ENCODE assay signal across 9 cellular contexts in the genomic region with DNA sequence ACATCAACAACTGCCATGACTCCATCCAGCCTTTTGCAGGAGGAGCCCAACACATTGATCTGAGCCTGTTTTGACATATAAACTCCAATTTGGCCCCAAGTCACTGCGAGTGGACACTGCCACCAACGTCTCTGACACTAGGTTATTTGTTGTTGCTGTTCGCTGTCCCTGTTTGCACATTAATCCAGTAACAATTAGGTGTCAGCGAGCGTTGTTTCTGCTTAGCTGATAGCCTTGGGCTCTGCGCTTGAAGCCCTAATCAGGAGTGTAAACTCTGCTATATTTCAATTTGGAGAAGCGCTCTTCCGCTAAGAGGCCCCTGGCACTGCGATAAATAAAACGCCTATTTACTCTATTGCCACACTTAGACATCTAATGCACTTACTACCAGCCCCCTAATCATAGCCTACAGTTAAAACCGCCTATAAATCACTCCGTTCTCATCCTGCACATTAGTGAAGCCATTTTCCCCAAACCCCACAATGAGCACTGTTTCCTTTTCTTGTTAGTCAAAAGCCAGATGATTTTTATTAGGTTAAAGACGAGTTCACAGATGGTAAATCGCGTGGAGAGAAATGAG.
DNase-seq lines count a peak whose midpoint lies in the region; TF ChIP-seq lines count a peak whose summit lies in the region.
"Had no signal": no experiment of that assay in that cellular context is flagged by ENCODE, and none has a peak within 500 bp of the region (broad histone marks: within the 10 kb centered on the region; RNA-seq: fewer than 3 reads in every experiment).

No MANE protein-coding gene starts in this region.

- no peaks in the 10 kb centered on the region for H3K9me3 ChIP-seq in OCI-LY3 (ENCODE audit: insufficient read depth, low read length)
- H3K9me3 ChIP-seq in iPS-18a (ENCODE audit: control insufficient read depth, low read depth, low read length) = no peaks in the 10 kb centered on the region

- no peaks in the 10 kb centered on the region for H3K36me3 Mint-ChIP-seq in activated CD4-positive, alpha-beta T cell treated with anti-CD3 and anti-CD28 coated beads, Interleukin-2, amount 10 ng/mL, durations not matched to agents 7 days and 5 days (ENCODE audit: low read depth)

- no peaks in the 10 kb centered on the region for H4K20me1 ChIP-seq in OCI-LY3 (ENCODE audit: insufficient read depth, low read length)

- H3K9ac ChIP-seq in OCI-LY3 (ENCODE audit: low read length) (peak overlapping the region; percentile 53), iPS-18a (ENCODE audit: low read length) (no peak overlapping the region)

- H3K4me2 ChIP-seq in OCI-LY3 (ENCODE audit: low read length) = peak overlapping the region; percentile 89

- H3K27me3 ChIP-seq in OCI-LY3 (ENCODE audit: low read depth, low read length) = no peaks in the 10 kb centered on the region; the same call in 1 of the 2 replicates
- H3K27me3 ChIP-seq in iPS-18a (ENCODE audit: control insufficient read depth, insufficient read depth, low read length) = peaks cover 87% of the 10 kb centered on the region

- H3K4me3 ChIP-seq in OCI-LY3 (ENCODE audit: low read length) (peak overlapping the region; percentile 80), iPS-18a (ENCODE audit: low read length) (peak overlapping the region; percentile 47)

- H3K27me3 Mint-ChIP-seq in activated CD4-positive, alpha-beta T cell treated with anti-CD3 and anti-CD28 coated beads, Interleukin-2, amount 10 ng/mL, durations not matched to agents 7 days and 5 days = peaks cover 60% of the 10 kb centered on the region

- no peak overlapping the region for H3K27ac ChIP-seq in OCI-LY3 (ENCODE audit: low read length)
- no peak overlapping the region for H3K27ac ChIP-seq in iPS-18a (ENCODE audit: low read length)
- peak overlapping the region; percentile 58 for H3K27ac ChIP-seq in substantia nigra (ENCODE audit: low read depth, low read length, poor library complexity, severe bottlenecking)

- H2AFZ ChIP-seq in OCI-LY3 (ENCODE audit: low read depth, low read length) = peak overlapping the region; percentile 99

- peaks cover 11% of the 10 kb centered on the region for H3K4me1 Mint-ChIP-seq in activated CD4-positive, alpha-beta T cell treated with anti-CD3 and anti-CD28 coated beads, Interleukin-2, amount 10 ng/mL, durations not matched to agents 7 days and 5 days

- H3K4me1 ChIP-seq in OCI-LY3 (ENCODE audit: low read length) (peaks cover 13% of the 10 kb centered on the region), iPS-18a (ENCODE audit: control insufficient read depth, low read depth, low read length) (peaks cover 10% of the 10 kb centered on the region)

- POLR2A ChIA-PET in activated CD4-positive, alpha-beta T cell treated with anti-CD3 and anti-CD28 coated beads, Interleukin-2, amount 10 ng/mL, durations not matched to agents 7 days and 5 days (lab: Charles Lee) = no interaction called here

- TF ChIP-seq CTCF in OCI-LY3 (IDR thresholded peaks at IDR 0.05; ENCODE audit: low read depth, low read length) = no peak

- CTCF ChIA-PET in activated CD4-positive, alpha-beta T cell treated with anti-CD3 and anti-CD28 coated beads, Interleukin-2, amount 10 ng/mL, durations not matched to agents 7 days and 5 days (lab: Charles Lee) = no interaction called here

- no peak overlapping the region for H3K27ac Mint-ChIP-seq in activated CD4-positive, alpha-beta T cell treated with anti-CD3 and anti-CD28 coated beads, Interleukin-2, amount 10 ng/mL, durations not matched to agents 7 days and 5 days

- peak overlapping the region; percentile 11 for H3K4me3 Mint-ChIP-seq in activated CD4-positive, alpha-beta T cell treated with anti-CD3 and anti-CD28 coated beads, Interleukin-2, amount 10 ng/mL, durations not matched to agents 7 days and 5 days

- DNase-seq in activated CD4-positive, alpha-beta T cell treated with anti-CD3 and anti-CD28 coated beads, Interleukin-2, amount 10 ng/mL, durations not matched to agents 7 days and 5 days = no peak
- DNase-seq in activated CD4-positive, alpha-beta T cell treated with anti-CD3 and anti-CD28 coated beads for 4 hours = no peak
- DNase-seq in substantia nigra (lab: John Stamatoyannopoulos, UW) (no peak), HK-2 (ENCODE audit: unreplicated experiment) (no peak), RPMI8226 (no peak), anterior cingulate cortex (lab: John Stamatoyannopoulos, UW) (no peak)
- DNase-seq: DND-41 had no signal

- H3K36me3 ChIP-seq in OCI-LY3 (replicated peaks; ENCODE audit: low read depth, low read length) = no peaks in the 10 kb centered on the region
- no peaks in the 10 kb centered on the region for H3K36me3 ChIP-seq in iPS-18a (ENCODE audit: control insufficient read depth, low read depth, low read length)

- H3K9me3 Mint-ChIP-seq in activated CD4-positive, alpha-beta T cell treated with anti-CD3 and anti-CD28 coated beads, Interleukin-2, amount 10 ng/mL, durations not matched to agents 7 days and 5 days = no peaks in the 10 kb centered on the region

- no peaks in the 10 kb centered on the region for H3K79me2 ChIP-seq in OCI-LY3 (ENCODE audit: low read length)
